8 cellular contexts compared by ENCODE assay signal in genomic region chr19:35757749-35758608, GRCh38. TPM values are rescaled to one million over a fixed set of nuclear protein-coding genes. Genes with fewer than 3 reads are reported as not detected.
DNase-seq lines count a peak whose midpoint lies in the region; ATAC-seq lines count a peak whose summit lies in the region.

Gene PROSER3 (plus strand): TSS chr19:35758176. CDS start chr19:35758216, 40 bp downstream.

- ATAC-seq in GM19372 (IDR thresholded peaks at IDR 0.05; ENCODE audit: low read depth, unreplicated experiment) = peak; percentile 97
- peak; percentile 77 for ATAC-seq in HG03558 (IDR thresholded peaks at IDR 0.05; ENCODE audit: extremely low read depth, unreplicated experiment)
- peak; percentile 91 for ATAC-seq in left lobe of liver

- DNase-seq in C1 segment of cervical spinal cord (lab: John Stamatoyannopoulos, UW) = peak; percentile 74 to 99 (median 97)
- peak; percentile 99 for DNase-seq in NCI-H748 treated with DMSO at 0.1 percent for 48 hours (lab: John Stamatoyannopoulos, UW)
- peak; percentile 94 to 98 for DNase-seq in activated CD4-positive, alpha-beta T cell treated with anti-CD3 and anti-CD28 coated beads, Interleukin-2, amount 50 U/mL, for 24 hours (ENCODE audit: low read depth in 1 of 2, low spot score in 1 of 2)
- DNase-seq in dedifferentiated amniotic fluid mesenchymal stem cell (ENCODE audit: extremely low spot score) = peak; percentile 100
- peak; percentile 99 for DNase-seq in left lobe of liver (ENCODE audit: low spot score)
- peak; percentile 98 for DNase-seq in stimulated activated CD4-positive, alpha-beta T cell treated with anti-CD3 and anti-CD28 coated beads, Interleukin-2, amount 100 ng/mL, for 4 hours (ENCODE audit: low read depth)

RNA-seq across cellular contexts. Expression of gene PROSER3, which starts in this region (rescaled TPM):
- 4.5 TPM for total RNA-seq in left lobe of liver

Comparison
In these comparisons a context has a peak if more than half of its experiments do, and no peak if none do; other contexts are left out.
1. Peak in every context shown above with its lines: DNase-seq and ATAC-seq.